In genomic region chr19:12610540-12611360, GRCh38 we compare ENCODE assay signal across 1 cellular context.
TF ChIP-seq lines count a peak whose summit lies in the region.

Gene ZNF490 (minus strand): TSS chr19:12610813. CDS start chr19:12610680, 133 bp downstream.
Gene ZNF791 (plus strand): TSS chr19:12610920. CDS start chr19:12611080, 160 bp downstream.

TF ChIP-seq in HepG2, 621 proteins besides CTCF, POLR2A, EP300 and RAD21 (continued from another document and continues in another):
- TF ChIP-seq KIAA2018 (CRISPR knock-in tag; IDR thresholded peaks at IDR 0.05; ENCODE audit: borderline replicate concordance): no peak
- no peak for TF ChIP-seq ZNF562 (CRISPR knock-in tag; IDR thresholded peaks at IDR 0.05; ENCODE audit: borderline replicate concordance)
- peak; percentile 62; the same call in 1 of the 2 replicates for TF ChIP-seq MYC (CRISPR knock-in tag; IDR thresholded peaks at IDR 0.05; ENCODE audit: borderline replicate concordance)
- peak; percentile 57 for TF ChIP-seq ZBTB7A (CRISPR knock-in tag; IDR thresholded peaks at IDR 0.05)
- peak; percentile 35; the same call in 1 of the 2 replicates for TF ChIP-seq MTA1 (CRISPR knock-in tag; IDR thresholded peaks at IDR 0.05; ENCODE audit: borderline replicate concordance)
- TF ChIP-seq ZNF576 (CRISPR knock-in tag; IDR thresholded peaks at IDR 0.05): no peak
- TF ChIP-seq NFATC3 (CRISPR knock-in tag; IDR thresholded peaks at IDR 0.05): no peak
- TF ChIP-seq SMARCE1 (IDR thresholded peaks at IDR 0.05; ENCODE audit: borderline replicate concordance): no peak
- peak; percentile 85 for TF ChIP-seq ZNF678 (CRISPR knock-in tag; IDR thresholded peaks at IDR 0.05)
- 0 out of 2 replicates have a peak, but pooled peaks have one; percentile 42 for TF ChIP-seq ZFP1 (CRISPR knock-in tag; IDR thresholded peaks at IDR 0.05)
- TF ChIP-seq TFDP2 (CRISPR knock-in tag; IDR thresholded peaks at IDR 0.05): no peak
- no peak for TF ChIP-seq KLF15 (CRISPR knock-in tag; IDR thresholded peaks at IDR 0.05; ENCODE audit: borderline replicate concordance)
- TF ChIP-seq FOXA1 (IDR thresholded peaks at IDR 0.05): no peak
- no peak for TF ChIP-seq FOXA1 (CRISPR knock-in tag; IDR thresholded peaks at IDR 0.05)
- TF ChIP-seq TSC22D2 (CRISPR knock-in tag; IDR thresholded peaks at IDR 0.05; ENCODE audit: borderline replicate concordance): peak; percentile 77; the same call in 1 of the 2 replicates
- peak; percentile 64 for TF ChIP-seq ZNF788 (CRISPR knock-in tag; IDR thresholded peaks at IDR 0.05; ENCODE audit: borderline replicate concordance)
- TF ChIP-seq PHF8 (CRISPR knock-in tag; IDR thresholded peaks at IDR 0.05): peak; percentile 96
- TF ChIP-seq ZNF235 (CRISPR knock-in tag; IDR thresholded peaks at IDR 0.05; ENCODE audit: borderline replicate concordance): no peak; the same call in 1 of the 2 replicates
- TF ChIP-seq SALL1 (CRISPR knock-in tag; IDR thresholded peaks at IDR 0.05): peak; percentile 67
- no peak for TF ChIP-seq ATF7-NPFF (CRISPR knock-in tag; IDR thresholded peaks at IDR 0.05; ENCODE audit: low read depth)
- TF ChIP-seq FOXC1 (CRISPR knock-in tag; IDR thresholded peaks at IDR 0.05; ENCODE audit: borderline replicate concordance): peak; percentile 43; the same call in 1 of the 2 replicates
- 0 out of 2 replicates have a peak, but pooled peaks have one; percentile 31 for TF ChIP-seq NR1H2 (CRISPR knock-in tag; IDR thresholded peaks at IDR 0.05; ENCODE audit: borderline replicate concordance, low read depth)
- TF ChIP-seq SAP130 (CRISPR knock-in tag; IDR thresholded peaks at IDR 0.05; ENCODE audit: low read depth): peak; percentile 99
- TF ChIP-seq MBNL3 (CRISPR knock-in tag; conservative IDR thresholded peaks at IDR 0.05): no peak
- TF ChIP-seq ZNF761 (CRISPR knock-in tag; conservative IDR thresholded peaks at IDR 0.05): peak; percentile 76; the same call in 1 of the 2 replicates
- TF ChIP-seq ZNF530 (CRISPR knock-in tag; IDR thresholded peaks at IDR 0.05; ENCODE audit: low read depth): no peak
- no peak for TF ChIP-seq ZFP36 (IDR thresholded peaks at IDR 0.05; ENCODE audit: borderline replicate concordance, low read depth, low read length, partially characterized antibody)
- TF ChIP-seq ZNF136 (CRISPR knock-in tag; IDR thresholded peaks at IDR 0.05; ENCODE audit: low read depth): peak; percentile 61; the same call in 1 of the 2 replicates
- no peak for TF ChIP-seq ZNF710 (CRISPR knock-in tag; IDR thresholded peaks at IDR 0.05; ENCODE audit: borderline replicate concordance)
- TF ChIP-seq GTF3A (CRISPR knock-in tag; conservative IDR thresholded peaks at IDR 0.05): 0 out of 2 replicates have a peak, but pooled peaks have one; percentile 7
- TF ChIP-seq U2AF2 (IDR thresholded peaks at IDR 0.05; ENCODE audit: low read depth, low read length): 0 out of 2 replicates have a peak, but pooled peaks have one; percentile 13
- TF ChIP-seq ZNF614 (CRISPR knock-in tag; IDR thresholded peaks at IDR 0.05; ENCODE audit: borderline replicate concordance): peak; percentile 89; the same call in 1 of the 2 replicates
- 0 out of 2 replicates have a peak, but pooled peaks have one; percentile 48 for TF ChIP-seq BCL6 (CRISPR knock-in tag; IDR thresholded peaks at IDR 0.05)
- TF ChIP-seq HMG20B (CRISPR knock-in tag; conservative IDR thresholded peaks at IDR 0.05): peak; percentile 24; the same call in 1 of the 2 replicates
- peak; percentile 37; the same call in 1 of the 2 replicates for TF ChIP-seq MNT (IDR thresholded peaks at IDR 0.05)
- TF ChIP-seq RERE (CRISPR knock-in tag; IDR thresholded peaks at IDR 0.05; ENCODE audit: low read depth): no peak; the same call in 1 of the 2 replicates
- TF ChIP-seq IKZF1 (IDR thresholded peaks at IDR 0.05): no peak
- 0 out of 2 replicates have a peak, but pooled peaks have one; percentile 54 for TF ChIP-seq RELA (CRISPR knock-in tag; IDR thresholded peaks at IDR 0.05)
- TF ChIP-seq SP1 (IDR thresholded peaks at IDR 0.05): no peak
- TF ChIP-seq SP1 (CRISPR knock-in tag; IDR thresholded peaks at IDR 0.05): peak; percentile 81
- TF ChIP-seq ZNF263 (CRISPR knock-in tag; IDR thresholded peaks at IDR 0.05): no peak
- TF ChIP-seq FOXP1 (IDR thresholded peaks at IDR 0.05): no peak
- TF ChIP-seq FOXP1 (CRISPR knock-in tag; IDR thresholded peaks at IDR 0.05): 0 out of 2 replicates have a peak, but pooled peaks have one; percentile 24
- no peak; a peak in 2 of 4 replicates for TF ChIP-seq MAFK (conservative IDR thresholded peaks at IDR 0.05 in 1 of 2, IDR thresholded peaks at IDR 0.05 in 1 of 2; ENCODE audit: low read length in 2 of 2)
- TF ChIP-seq SCMH1 (CRISPR knock-in tag; IDR thresholded peaks at IDR 0.05; ENCODE audit: borderline replicate concordance): no peak
- no peak; the same call in 1 of the 2 replicates for TF ChIP-seq MXD1 (CRISPR knock-in tag; IDR thresholded peaks at IDR 0.05)
- TF ChIP-seq ZNF468 (CRISPR knock-in tag; IDR thresholded peaks at IDR 0.05): no peak
- no peak for TF ChIP-seq ZNF382 (CRISPR knock-in tag; IDR thresholded peaks at IDR 0.05; ENCODE audit: borderline replicate concordance)
